ENCODE assay signal across 19 cellular contexts in the genomic region with DNA sequence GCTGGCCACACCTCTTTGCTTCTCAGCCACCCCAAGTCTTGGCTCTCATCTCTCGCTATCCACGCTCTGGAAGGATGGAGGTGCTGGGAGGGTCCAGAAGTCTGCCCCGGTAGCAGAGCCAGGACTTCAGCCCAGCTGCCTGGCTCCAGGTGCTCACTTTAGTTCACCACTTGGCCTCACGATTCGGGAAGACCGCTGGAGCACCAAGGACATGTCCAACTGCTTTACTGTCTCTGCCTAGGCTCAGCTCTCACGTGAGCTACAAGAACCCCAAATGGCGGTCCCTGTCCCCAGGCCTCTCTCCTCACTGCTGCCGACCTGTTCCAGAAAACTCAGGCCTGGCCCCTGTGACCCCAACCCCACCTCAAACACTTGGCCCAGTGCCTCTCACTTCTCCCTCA. TPM values are rescaled to one million over a fixed set of nuclear protein-coding genes. Genes with fewer than 3 reads are reported as not detected.
A peak's percentile ranks its signal among the peaks of the same experiment; 100 is the strongest.
DNase-seq lines count a peak whose midpoint lies in the region; ATAC-seq and TF ChIP-seq lines count a peak whose summit lies in the region.
"Had no signal": no experiment of that assay in that cellular context is flagged by ENCODE, and none has a peak within 500 bp of the region (broad histone marks: within the 10 kb centered on the region; RNA-seq: fewer than 3 reads in every experiment).

No MANE protein-coding gene starts in this region.

- intact Hi-C loops in activated CD4-positive, alpha-beta T cell treated with anti-CD3 and anti-CD28 coated beads, Interleukin-2, amount 10 ng/mL, durations not matched to agents 24 days and 14 days (cut with micrococcal nuclease) = loop anchor here (10.0 kb wide), 1 partner anchor 128 kb away; no protein-coding TSS in a partner anchor
- intact Hi-C loops in CD4-positive, alpha-beta memory T cell (cut with micrococcal nuclease) = no loop called here

- H3K36me3 Mint-ChIP-seq in activated CD4-positive, alpha-beta T cell treated with anti-CD3 and anti-CD28 coated beads, Interleukin-2, amount 10 ng/mL, durations not matched to agents 24 days and 14 days (ENCODE audit: low read depth) = peaks cover 47% of the 10 kb centered on the region
- H3K36me3 Mint-ChIP-seq in CD4-positive, alpha-beta memory T cell = peaks cover 5 to 56% of the 10 kb centered on the region in 2 donors
- peaks cover 26% of the 10 kb centered on the region for H3K36me3 Mint-ChIP-seq in activated naive CD8-positive, alpha-beta T cell treated with anti-CD3 and anti-CD28 coated beads, Interleukin-2, amount 50 U/mL, for 24 hours (ENCODE audit: low read depth)
- no peaks in the 10 kb centered on the region for H3K36me3 Mint-ChIP-seq in neural crest cell (ENCODE audit: low read depth)

- peak overlapping the region; percentile 98 for H3K4me3 Mint-ChIP-seq in activated CD4-positive, alpha-beta T cell treated with anti-CD3 and anti-CD28 coated beads, Interleukin-2, amount 10 ng/mL, durations not matched to agents 24 days and 14 days
- peak overlapping the region in 3 of 8 donors; percentile 34 to 95 (median 39) for H3K4me3 Mint-ChIP-seq in CD4-positive, alpha-beta memory T cell
- peak overlapping the region; percentile 92 for H3K4me3 Mint-ChIP-seq in activated naive CD8-positive, alpha-beta T cell treated with anti-CD3 and anti-CD28 coated beads, Interleukin-2, amount 50 U/mL, for 24 hours
- peak overlapping the region; percentile 76 for H3K4me3 Mint-ChIP-seq in neural crest cell
- H3K4me3 Mint-ChIP-seq: memory B cell had no signal

- H3K4me1 ChIP-seq in CD4-positive, alpha-beta memory T cell (ENCODE audit: insufficient read depth, low read length) = peaks cover 54% of the 10 kb centered on the region

- no peaks in the 10 kb centered on the region for H3K9me3 ChIP-seq in CD4-positive, alpha-beta memory T cell (ENCODE audit: control insufficient read depth in 1 of 2, low read length in 2 of 2)
- H3K9me3 ChIP-seq: esophagus muscularis mucosa had no signal

- in situ Hi-C loops in ACHN (cut with HindIII; ENCODE audit: low pct_ligation_motif_present, low pct_unique_long_range_greater_than_20kb, low sequenced_read_pairs) = no loop called here

- no peak overlapping the region for H3K27ac Mint-ChIP-seq in activated CD4-positive, alpha-beta T cell treated with anti-CD3 and anti-CD28 coated beads, Interleukin-2, amount 10 ng/mL, durations not matched to agents 24 days and 14 days
- peak overlapping the region in 6 of 7 donors; percentile 11 to 91 (median 78) for H3K27ac Mint-ChIP-seq in CD4-positive, alpha-beta memory T cell
- H3K27ac Mint-ChIP-seq in activated naive CD8-positive, alpha-beta T cell treated with anti-CD3 and anti-CD28 coated beads, Interleukin-2, amount 50 U/mL, for 24 hours = peak overlapping the region; percentile 47
- H3K27ac Mint-ChIP-seq in neural crest cell (ENCODE audit: unreplicated experiment) = peak overlapping the region; percentile 90
- H3K27ac Mint-ChIP-seq: HFFc6 had no signal

- H3K27me3 ChIP-seq in CD4-positive, alpha-beta memory T cell (ENCODE audit: insufficient read depth, low read length) = no peaks in the 10 kb centered on the region
- H3K27me3 ChIP-seq: esophagus muscularis mucosa had no signal

- H3K36me3 ChIP-seq in CD4-positive, alpha-beta memory T cell (ENCODE audit: insufficient read depth, low read length) = peaks cover 35% of the 10 kb centered on the region

- no peaks in the 10 kb centered on the region for H3K9me3 Mint-ChIP-seq in activated CD4-positive, alpha-beta T cell treated with anti-CD3 and anti-CD28 coated beads, Interleukin-2, amount 10 ng/mL, durations not matched to agents 24 days and 14 days
- H3K9me3 Mint-ChIP-seq in CD4-positive, alpha-beta memory T cell = peaks cover 0 to 2% (median 0%) of the 10 kb centered on the region in 8 donors
- no peaks in the 10 kb centered on the region for H3K9me3 Mint-ChIP-seq in activated naive CD8-positive, alpha-beta T cell treated with anti-CD3 and anti-CD28 coated beads, Interleukin-2, amount 50 U/mL, for 24 hours
- no peaks in the 10 kb centered on the region for H3K9me3 Mint-ChIP-seq in neural crest cell
- H3K9me3 Mint-ChIP-seq: HFFc6, IgD-negative memory B cell, memory B cell had no signal

- ATAC-seq in activated naive CD8-positive, alpha-beta T cell treated with anti-CD3 and anti-CD28 coated beads, Interleukin-2, amount 50 U/mL, for 24 hours = no peak
- no peak for ATAC-seq in GM21528 (IDR thresholded peaks at IDR 0.05; ENCODE audit: low FRiP score, unreplicated experiment)
- ATAC-seq: activated CD4-positive, CD25-positive, alpha-beta regulatory T cell treated with anti-CD3 and anti-CD28 coated beads, Interleukin-2, amount 50 U/mL, for 24 hours; sciatic nerve had no signal

- H3K4me3 ChIP-seq in CD4-positive, alpha-beta memory T cell (ENCODE audit: low read length in 2 of 2) = no peak overlapping the region
- H3K4me3 ChIP-seq: esophagus muscularis mucosa had no signal

- H3K27me3 Mint-ChIP-seq in activated CD4-positive, alpha-beta T cell treated with anti-CD3 and anti-CD28 coated beads, Interleukin-2, amount 10 ng/mL, durations not matched to agents 24 days and 14 days = no peaks in the 10 kb centered on the region
- no peaks in the 10 kb centered on the region for H3K27me3 Mint-ChIP-seq in CD4-positive, alpha-beta memory T cell
- H3K27me3 Mint-ChIP-seq in activated naive CD8-positive, alpha-beta T cell treated with anti-CD3 and anti-CD28 coated beads, Interleukin-2, amount 50 U/mL, for 24 hours = no peaks in the 10 kb centered on the region
- H3K27me3 Mint-ChIP-seq in neural crest cell (ENCODE audit: low read depth) = no peaks in the 10 kb centered on the region
- H3K27me3 Mint-ChIP-seq: IgD-negative memory B cell, memory B cell had no signal

- DNase-seq in activated CD4-positive, alpha-beta T cell treated with anti-CD3 and anti-CD28 coated beads, Interleukin-2, amount 10 ng/mL, durations not matched to agents 24 days and 14 days = no peak
- no peak for DNase-seq in activated CD4-positive, alpha-beta T cell treated with anti-CD3 and anti-CD28 coated beads for 4 hours
- DNase-seq in CD4-positive, alpha-beta memory T cell = no peak
- DNase-seq in activated naive CD8-positive, alpha-beta T cell treated with anti-CD3 and anti-CD28 coated beads, Interleukin-2, amount 50 U/mL, for 24 hours = no peak
- DNase-seq in neural crest cell (ENCODE audit: low read depth, low spot score) (no peak), ACHN (no peak)
- no peak for DNase-seq in stimulated activated naive CD4-positive, alpha-beta T cell treated with Interleukin-2 at 50 U/mL for 16 hours (lab: John Stamatoyannopoulos, UW)
- DNase-seq: glutamatergic neuron, HFFc6, NCI-H1105, NCI-H2171, nucleus accumbens had no signal

- H3K27ac ChIP-seq in CD4-positive, alpha-beta memory T cell (ENCODE audit: low read depth, low read length) = peak overlapping the region; percentile 5
- H3K27ac ChIP-seq: esophagus muscularis mucosa had no signal

- POLR2A ChIA-PET in CD4-positive, alpha-beta memory T cell (lab: Charles Lee; ENCODE audit: partially characterized antibody) = interaction anchor here (1.1 to 4.3 kb wide), 3 partner anchors 9 to 262 kb away, joined by 3 to 24 read pairs (median 6); a partner anchor contains a TSS

- TF ChIP-seq CTCF in neural crest cell (conservative IDR thresholded peaks at IDR 0.05) = no peak

- CTCF ChIA-PET in CD4-positive, alpha-beta memory T cell (lab: Charles Lee; ENCODE audit: partially characterized antibody) = no interaction called here

- H3K4me1 Mint-ChIP-seq in activated CD4-positive, alpha-beta T cell treated with anti-CD3 and anti-CD28 coated beads, Interleukin-2, amount 10 ng/mL, durations not matched to agents 24 days and 14 days = peaks cover 50% of the 10 kb centered on the region
- peaks cover 30 to 80% (median 54%) of the 10 kb centered on the region in 4 donors for H3K4me1 Mint-ChIP-seq in CD4-positive, alpha-beta memory T cell
- H3K4me1 Mint-ChIP-seq in activated naive CD8-positive, alpha-beta T cell treated with anti-CD3 and anti-CD28 coated beads, Interleukin-2, amount 50 U/mL, for 24 hours = peaks cover 41% of the 10 kb centered on the region
- peaks cover 37% of the 10 kb centered on the region for H3K4me1 Mint-ChIP-seq in neural crest cell

RNA-seq across cellular contexts. Expression of gene TRIM11, which starts 3.4 kb away (rescaled TPM):
- total RNA-seq in activated CD4-positive, alpha-beta T cell treated with anti-CD3 and anti-CD28 coated beads, Interleukin-2, amount 10 ng/mL, durations not matched to agents 24 days and 14 days = 55.7 and 59.3 TPM in 2 replicates
- total RNA-seq in CD4-positive, alpha-beta memory T cell = 10 to 100 TPM; 56.6 to 61.7 TPM
- 10 to 100 TPM; 11.0 to 26.2 TPM for polyA plus RNA-seq in CD4-positive, alpha-beta memory T cell
- 38.4 and 45.3 TPM in 2 replicates for total RNA-seq in neural crest cell

RNA-seq across cellular contexts. Expression of gene TRIM17, which starts 13.4 kb away (rescaled TPM):
- total RNA-seq in activated CD4-positive, alpha-beta T cell treated with anti-CD3 and anti-CD28 coated beads, Interleukin-2, amount 10 ng/mL, durations not matched to agents 24 days and 14 days = 1.7 and 2.8 TPM in 2 replicates
- under 1 TPM; 0.69 to 0.76 TPM for total RNA-seq in CD4-positive, alpha-beta memory T cell
- under 1 TPM in 1 of 2 donors, not detected in 1; 0.25 TPM for polyA plus RNA-seq in CD4-positive, alpha-beta memory T cell
- 4.7 and 6.3 TPM in 2 replicates for total RNA-seq in neural crest cell
- total RNA-seq: esophagus muscularis mucosa, RPMI7951 had no signal
- polyA plus RNA-seq: IgD-negative memory B cell had no signal
